Comparison of ENCODE assay signal across 19 cellular contexts in the genomic region with DNA sequence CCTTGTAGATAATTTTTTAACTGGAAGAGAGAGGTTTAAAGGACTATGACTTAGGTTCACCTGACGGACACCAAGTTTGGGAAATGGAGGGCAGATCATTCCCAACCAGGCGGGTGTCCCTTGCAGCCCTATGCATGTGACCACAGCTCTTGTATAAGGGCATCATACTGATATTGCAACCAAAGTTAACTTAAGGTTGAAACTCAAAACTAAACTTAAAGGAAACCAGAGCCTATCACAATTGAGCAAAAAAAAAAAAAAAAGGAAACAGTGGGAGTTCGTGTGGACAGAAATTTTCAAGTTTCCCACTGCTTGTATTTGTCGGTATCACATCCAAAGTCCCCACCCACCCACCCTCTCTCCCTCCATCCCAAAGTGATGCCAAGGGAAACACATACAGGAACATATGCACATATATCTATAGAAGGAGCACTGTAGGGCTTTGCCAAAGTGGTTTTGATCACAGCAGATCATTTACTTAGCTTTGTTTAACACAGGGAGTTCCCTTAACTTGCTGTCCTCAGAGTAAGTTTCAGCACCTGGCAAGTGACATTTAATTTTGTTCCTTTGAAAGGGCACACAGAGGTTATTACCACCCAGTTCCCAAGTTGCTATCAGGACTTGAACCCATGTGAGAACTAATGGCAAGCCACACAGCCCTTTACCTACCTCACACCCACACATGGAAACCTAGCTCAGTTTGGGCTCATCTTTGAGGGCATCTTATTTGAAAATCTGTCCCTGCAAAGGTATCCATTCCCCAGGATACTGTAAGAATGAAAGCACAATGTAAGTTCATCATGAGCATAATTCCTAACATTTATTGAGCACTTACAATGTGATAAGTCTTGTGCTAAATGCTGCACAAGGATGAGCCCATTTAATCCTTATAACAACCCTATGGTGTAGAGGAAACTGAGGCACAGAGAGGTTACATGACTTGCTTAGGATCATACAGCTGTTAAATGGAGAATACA.
DNase-seq lines count a peak whose midpoint lies in the region; ATAC-seq and TF ChIP-seq lines count a peak whose summit lies in the region.
"Had no signal": no experiment of that assay in that cellular context is flagged by ENCODE, and none has a peak within 500 bp of the region (broad histone marks: within the 10 kb centered on the region; RNA-seq: fewer than 3 reads in every experiment).

No MANE protein-coding gene starts in this region.

- H3K9me3 Mint-ChIP-seq in activated CD8-positive, alpha-beta T cell treated with anti-CD3 and anti-CD28 coated beads for 36 hours = peaks cover 16% of the 10 kb centered on the region
- peaks cover 7% of the 10 kb centered on the region for H3K9me3 Mint-ChIP-seq in activated CD8-positive, alpha-beta T cell treated with anti-CD3 and anti-CD28 coated beads, Interleukin-2, amount 10 ng/mL, durations not matched to agents 7 days and 5 days (ENCODE audit: insufficient read depth)
- peaks cover 6% of the 10 kb centered on the region for H3K9me3 Mint-ChIP-seq in stimulated activated effector memory CD8-positive, alpha-beta T cell treated with anti-CD3 and anti-CD28 coated beads, Interleukin-12 subunit alpha, Interleukin-12 subunit beta, amount 100 ng/mL, for 72 hours

- peaks cover 0 to 37% (median 0%) of the 10 kb centered on the region in 45 donors for H3K27me3 ChIP-seq in dorsolateral prefrontal cortex
- H3K27me3 ChIP-seq: BLaER1 treated with 17β-estradiol and CSF1 and Interleukin-3, amounts not matched to agents 10 nM and 100 nM; gastroesophageal sphincter had no signal

- ATAC-seq in activated CD8-positive, alpha-beta T cell treated with anti-CD3 and anti-CD28 coated beads for 36 hours = peak; percentile 39
- ATAC-seq in activated CD8-positive, alpha-beta T cell treated with anti-CD3 and anti-CD28 coated beads, Interleukin-2, amount 10 ng/mL, durations not matched to agents 7 days and 5 days = no peak
- ATAC-seq in GM21529 (IDR thresholded peaks at IDR 0.05; ENCODE audit: unreplicated experiment) (peak; percentile 58), HG03097 (IDR thresholded peaks at IDR 0.05; ENCODE audit: low FRiP score, unreplicated experiment) (peak; percentile 54)
- ATAC-seq in stimulated activated effector memory CD8-positive, alpha-beta T cell treated with anti-CD3 and anti-CD28 coated beads, Interleukin-12 subunit alpha, Interleukin-12 subunit beta, amount 100 ng/mL, for 72 hours = peak; percentile 74
- ATAC-seq: gastroesophageal sphincter, Panc1 had no signal

- H3K4me3 ChIP-seq in dorsolateral prefrontal cortex = no peak overlapping the region
- H3K4me3 ChIP-seq: BLaER1 treated with 17β-estradiol and CSF1 and Interleukin-3, amounts not matched to agents 10 nM and 100 nM; gastroesophageal sphincter; skin epidermis had no signal

- peaks cover 6% of the 10 kb centered on the region for H3K36me3 Mint-ChIP-seq in activated CD8-positive, alpha-beta T cell treated with anti-CD3 and anti-CD28 coated beads for 36 hours (ENCODE audit: low read depth)
- peaks cover 2% of the 10 kb centered on the region for H3K36me3 Mint-ChIP-seq in activated CD8-positive, alpha-beta T cell treated with anti-CD3 and anti-CD28 coated beads, Interleukin-2, amount 10 ng/mL, durations not matched to agents 7 days and 5 days (ENCODE audit: low read depth)
- H3K36me3 Mint-ChIP-seq in stimulated activated effector memory CD8-positive, alpha-beta T cell treated with anti-CD3 and anti-CD28 coated beads, Interleukin-12 subunit alpha, Interleukin-12 subunit beta, amount 100 ng/mL, for 72 hours = no peaks in the 10 kb centered on the region

- no peak overlapping the region for H3K27ac ChIP-seq in dorsolateral prefrontal cortex
- H3K27ac ChIP-seq: BLaER1 treated with 17β-estradiol and CSF1 and Interleukin-3, amounts not matched to agents 10 nM and 100 nM; epithelial cell of prostate; gastroesophageal sphincter; skin epidermis had no signal

- DNase-seq in activated CD8-positive, alpha-beta T cell treated with anti-CD3 and anti-CD28 coated beads for 36 hours = no peak
- no peak for DNase-seq in activated CD8-positive, alpha-beta T cell treated with anti-CD3 and anti-CD28 coated beads, Interleukin-2, amount 10 ng/mL, durations not matched to agents 7 days and 5 days
- DNase-seq in stimulated activated effector memory CD8-positive, alpha-beta T cell treated with anti-CD3 and anti-CD28 coated beads, Interleukin-12 subunit alpha, Interleukin-12 subunit beta, amount 100 ng/mL, for 72 hours (ENCODE audit: low spot score in 2 of 2) = no peak
- DNase-seq in dorsolateral prefrontal cortex (no peak), NCI-H2196 treated with DMSO at 0.1 percent for 48 hours (lab: John Stamatoyannopoulos, UW; ENCODE audit: unreplicated experiment) (no peak), NCI-H82 treated with DMSO at 0.1 percent for 48 hours (lab: John Stamatoyannopoulos, UW; ENCODE audit: unreplicated experiment) (no peak)
- DNase-seq: 8988T; activated CD4-positive, alpha-beta memory T cell treated with anti-CD3 and anti-CD28 coated beads, Interleukin-2, amount 10 ng/mL, durations not matched to agents 7 days and 5 days; naive B cell; NCI-H2029; NCI-H526 had no signal

- POLR2A ChIA-PET in activated CD8-positive, alpha-beta T cell treated with anti-CD3 and anti-CD28 coated beads for 36 hours (lab: Charles Lee) = no interaction called here
- POLR2A ChIA-PET in activated CD8-positive, alpha-beta T cell treated with anti-CD3 and anti-CD28 coated beads, Interleukin-2, amount 10 ng/mL, durations not matched to agents 7 days and 5 days (lab: Charles Lee) = interaction anchor here (0.6 kb wide), 1 partner anchor 97 kb away, joined by 3 read pairs; no protein-coding TSS in a partner anchor

- H3K4me3 Mint-ChIP-seq in activated CD8-positive, alpha-beta T cell treated with anti-CD3 and anti-CD28 coated beads for 36 hours = no peak overlapping the region
- no peak overlapping the region for H3K4me3 Mint-ChIP-seq in activated CD8-positive, alpha-beta T cell treated with anti-CD3 and anti-CD28 coated beads, Interleukin-2, amount 10 ng/mL, durations not matched to agents 7 days and 5 days
- H3K4me3 Mint-ChIP-seq in stimulated activated effector memory CD8-positive, alpha-beta T cell treated with anti-CD3 and anti-CD28 coated beads, Interleukin-12 subunit alpha, Interleukin-12 subunit beta, amount 100 ng/mL, for 72 hours = no peak overlapping the region
- H3K4me3 Mint-ChIP-seq: activated CD4-positive, alpha-beta memory T cell treated with anti-CD3 and anti-CD28 coated beads, Interleukin-2, amount 10 ng/mL, durations not matched to agents 7 days and 5 days; naive B cell; type B pancreatic cell had no signal

- no peak overlapping the region for H3K27ac Mint-ChIP-seq in activated CD8-positive, alpha-beta T cell treated with anti-CD3 and anti-CD28 coated beads for 36 hours
- no peak overlapping the region for H3K27ac Mint-ChIP-seq in activated CD8-positive, alpha-beta T cell treated with anti-CD3 and anti-CD28 coated beads, Interleukin-2, amount 10 ng/mL, durations not matched to agents 7 days and 5 days
- no peak overlapping the region for H3K27ac Mint-ChIP-seq in stimulated activated effector memory CD8-positive, alpha-beta T cell treated with anti-CD3 and anti-CD28 coated beads, Interleukin-12 subunit alpha, Interleukin-12 subunit beta, amount 100 ng/mL, for 72 hours
- H3K27ac Mint-ChIP-seq: activated CD4-positive, alpha-beta memory T cell treated with anti-CD3 and anti-CD28 coated beads, Interleukin-2, amount 10 ng/mL, durations not matched to agents 7 days and 5 days; naive B cell; type B pancreatic cell had no signal

- H3K27me3 Mint-ChIP-seq in activated CD8-positive, alpha-beta T cell treated with anti-CD3 and anti-CD28 coated beads for 36 hours = no peaks in the 10 kb centered on the region
- no peaks in the 10 kb centered on the region for H3K27me3 Mint-ChIP-seq in activated CD8-positive, alpha-beta T cell treated with anti-CD3 and anti-CD28 coated beads, Interleukin-2, amount 10 ng/mL, durations not matched to agents 7 days and 5 days (ENCODE audit: low read depth)

- no peak for TF ChIP-seq CTCF in activated CD8-positive, alpha-beta T cell treated with anti-CD3 and anti-CD28 coated beads for 36 hours (IDR thresholded peaks at IDR 0.05)
- TF ChIP-seq CTCF in dorsolateral prefrontal cortex (IDR thresholded peaks at IDR 0.05 in 54 of 56, conservative IDR thresholded peaks at IDR 0.05 in 2 of 56; ENCODE audit: low read depth in 1 of 56, partially characterized antibody in 56 of 56) = no peak

- H3K4me1 Mint-ChIP-seq in activated CD8-positive, alpha-beta T cell treated with anti-CD3 and anti-CD28 coated beads for 36 hours (ENCODE audit: low read depth) = peaks cover 26% of the 10 kb centered on the region
- H3K4me1 Mint-ChIP-seq in activated CD8-positive, alpha-beta T cell treated with anti-CD3 and anti-CD28 coated beads, Interleukin-2, amount 10 ng/mL, durations not matched to agents 7 days and 5 days (ENCODE audit: low read depth) = no peaks in the 10 kb centered on the region
- H3K4me1 Mint-ChIP-seq in stimulated activated effector memory CD8-positive, alpha-beta T cell treated with anti-CD3 and anti-CD28 coated beads, Interleukin-12 subunit alpha, Interleukin-12 subunit beta, amount 100 ng/mL, for 72 hours = peaks cover 7% of the 10 kb centered on the region
- H3K4me1 Mint-ChIP-seq: naive B cell had no signal

- intact Hi-C loops in activated CD8-positive, alpha-beta T cell treated with anti-CD3 and anti-CD28 coated beads for 36 hours (cut with micrococcal nuclease) = no loop called here
- intact Hi-C loops in dorsolateral prefrontal cortex (cut with DNase I) = no loop called here

- CTCF ChIA-PET in activated CD8-positive, alpha-beta T cell treated with anti-CD3 and anti-CD28 coated beads for 36 hours (lab: Charles Lee) = no interaction called here
- CTCF ChIA-PET in activated CD8-positive, alpha-beta T cell treated with anti-CD3 and anti-CD28 coated beads, Interleukin-2, amount 10 ng/mL, durations not matched to agents 7 days and 5 days (lab: Charles Lee) = no interaction called here
